1 cellular context compared by ENCODE assay signal in the genomic region with DNA sequence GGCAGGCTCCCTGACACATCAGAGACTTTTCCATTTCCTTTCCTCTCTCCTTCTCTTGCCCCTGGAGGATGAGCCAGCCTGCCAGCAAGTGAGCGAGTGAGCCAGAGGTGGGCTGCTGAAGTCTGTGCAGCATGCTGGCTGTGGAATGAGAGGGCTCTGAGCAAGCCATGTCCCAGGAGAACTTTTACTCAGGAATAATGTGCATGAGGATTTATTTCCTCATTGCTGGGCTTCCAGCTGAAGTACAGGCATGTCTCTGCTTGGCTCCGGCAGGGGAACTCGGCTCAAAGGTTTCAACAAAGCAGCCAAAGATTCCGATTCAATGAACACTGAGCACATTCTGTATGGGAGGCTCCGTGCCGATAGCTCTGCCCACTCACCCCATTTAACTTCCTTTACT.
TF ChIP-seq lines count a peak whose summit lies in the region.

No MANE protein-coding gene starts in this region.

TF ChIP-seq in GM23338, 12 proteins besides CTCF, POLR2A, EP300 and RAD21 (continued from another document):
- TF ChIP-seq, protein P1, sequence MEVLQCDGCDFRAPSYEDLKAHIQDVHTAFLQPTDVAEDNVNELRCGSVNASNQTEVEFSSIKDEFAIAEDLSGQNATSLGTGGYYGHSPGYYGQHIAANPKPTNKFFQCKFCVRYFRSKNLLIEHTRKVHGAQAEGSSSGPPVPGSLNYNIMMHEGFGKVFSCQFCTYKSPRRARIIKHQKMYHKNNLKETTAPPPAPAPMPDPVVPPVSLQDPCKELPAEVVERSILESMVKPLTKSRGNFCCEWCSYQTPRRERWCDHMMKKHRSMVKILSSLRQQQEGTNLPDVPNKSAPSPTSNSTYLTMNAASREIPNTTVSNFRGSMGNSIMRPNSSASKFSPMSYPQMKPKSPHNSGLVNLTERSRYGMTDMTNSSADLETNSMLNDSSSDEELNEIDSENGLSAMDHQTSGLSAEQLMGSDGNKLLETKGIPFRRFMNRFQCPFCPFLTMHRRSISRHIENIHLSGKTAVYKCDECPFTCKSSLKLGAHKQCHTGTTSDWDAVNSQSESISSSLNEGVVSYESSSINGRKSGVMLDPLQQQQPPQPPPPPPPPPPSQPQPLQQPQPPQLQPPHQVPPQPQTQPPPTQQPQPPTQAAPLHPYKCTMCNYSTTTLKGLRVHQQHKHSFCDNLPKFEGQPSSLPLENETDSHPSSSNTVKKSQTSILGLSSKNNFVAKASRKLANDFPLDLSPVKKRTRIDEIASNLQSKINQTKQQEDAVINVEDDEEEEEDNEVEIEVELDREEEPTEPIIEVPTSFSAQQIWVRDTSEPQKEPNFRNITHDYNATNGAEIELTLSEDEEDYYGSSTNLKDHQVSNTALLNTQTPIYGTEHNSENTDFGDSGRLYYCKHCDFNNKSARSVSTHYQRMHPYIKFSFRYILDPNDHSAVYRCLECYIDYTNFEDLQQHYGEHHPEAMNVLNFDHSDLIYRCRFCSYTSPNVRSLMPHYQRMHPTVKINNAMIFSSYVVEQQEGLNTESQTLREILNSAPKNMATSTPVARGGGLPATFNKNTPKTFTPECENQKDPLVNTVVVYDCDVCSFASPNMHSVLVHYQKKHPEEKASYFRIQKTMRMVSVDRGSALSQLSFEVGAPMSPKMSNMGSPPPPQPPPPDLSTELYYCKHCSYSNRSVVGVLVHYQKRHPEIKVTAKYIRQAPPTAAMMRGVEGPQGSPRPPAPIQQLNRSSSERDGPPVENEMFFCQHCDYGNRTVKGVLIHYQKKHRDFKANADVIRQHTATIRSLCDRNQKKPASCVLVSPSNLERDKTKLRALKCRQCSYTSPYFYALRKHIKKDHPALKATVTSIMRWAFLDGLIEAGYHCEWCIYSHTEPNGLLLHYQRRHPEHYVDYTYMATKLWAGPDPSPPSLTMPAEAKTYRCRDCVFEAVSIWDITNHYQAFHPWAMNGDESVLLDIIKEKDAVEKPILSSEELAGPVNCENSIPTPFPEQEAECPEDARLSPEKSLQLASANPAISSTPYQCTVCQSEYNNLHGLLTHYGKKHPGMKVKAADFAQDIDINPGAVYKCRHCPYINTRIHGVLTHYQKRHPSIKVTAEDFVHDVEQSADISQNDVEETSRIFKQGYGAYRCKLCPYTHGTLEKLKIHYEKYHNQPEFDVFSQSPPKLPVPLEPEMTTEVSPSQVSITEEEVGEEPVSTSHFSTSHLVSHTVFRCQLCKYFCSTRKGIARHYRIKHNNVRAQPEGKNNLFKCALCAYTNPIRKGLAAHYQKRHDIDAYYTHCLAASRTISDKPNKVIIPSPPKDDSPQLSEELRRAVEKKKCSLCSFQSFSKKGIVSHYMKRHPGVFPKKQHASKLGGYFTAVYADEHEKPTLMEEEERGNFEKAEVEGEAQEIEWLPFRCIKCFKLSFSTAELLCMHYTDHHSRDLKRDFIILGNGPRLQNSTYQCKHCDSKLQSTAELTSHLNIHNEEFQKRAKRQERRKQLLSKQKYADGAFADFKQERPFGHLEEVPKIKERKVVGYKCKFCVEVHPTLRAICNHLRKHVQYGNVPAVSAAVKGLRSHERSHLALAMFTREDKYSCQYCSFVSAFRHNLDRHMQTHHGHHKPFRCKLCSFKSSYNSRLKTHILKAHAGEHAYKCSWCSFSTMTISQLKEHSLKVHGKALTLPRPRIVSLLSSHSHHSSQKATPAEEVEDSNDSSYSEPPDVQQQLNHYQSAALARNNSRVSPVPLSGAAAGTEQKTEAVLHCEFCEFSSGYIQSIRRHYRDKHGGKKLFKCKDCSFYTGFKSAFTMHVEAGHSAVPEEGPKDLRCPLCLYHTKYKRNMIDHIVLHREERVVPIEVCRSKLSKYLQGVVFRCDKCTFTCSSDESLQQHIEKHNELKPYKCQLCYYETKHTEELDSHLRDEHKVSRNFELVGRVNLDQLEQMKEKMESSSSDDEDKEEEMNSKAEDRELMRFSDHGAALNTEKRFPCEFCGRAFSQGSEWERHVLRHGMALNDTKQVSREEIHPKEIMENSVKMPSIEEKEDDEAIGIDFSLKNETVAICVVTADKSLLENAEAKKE (CRISPR knock-in tag; IDR thresholded peaks at IDR 0.05), result no peak
- TF ChIP-seq, protein P2, sequence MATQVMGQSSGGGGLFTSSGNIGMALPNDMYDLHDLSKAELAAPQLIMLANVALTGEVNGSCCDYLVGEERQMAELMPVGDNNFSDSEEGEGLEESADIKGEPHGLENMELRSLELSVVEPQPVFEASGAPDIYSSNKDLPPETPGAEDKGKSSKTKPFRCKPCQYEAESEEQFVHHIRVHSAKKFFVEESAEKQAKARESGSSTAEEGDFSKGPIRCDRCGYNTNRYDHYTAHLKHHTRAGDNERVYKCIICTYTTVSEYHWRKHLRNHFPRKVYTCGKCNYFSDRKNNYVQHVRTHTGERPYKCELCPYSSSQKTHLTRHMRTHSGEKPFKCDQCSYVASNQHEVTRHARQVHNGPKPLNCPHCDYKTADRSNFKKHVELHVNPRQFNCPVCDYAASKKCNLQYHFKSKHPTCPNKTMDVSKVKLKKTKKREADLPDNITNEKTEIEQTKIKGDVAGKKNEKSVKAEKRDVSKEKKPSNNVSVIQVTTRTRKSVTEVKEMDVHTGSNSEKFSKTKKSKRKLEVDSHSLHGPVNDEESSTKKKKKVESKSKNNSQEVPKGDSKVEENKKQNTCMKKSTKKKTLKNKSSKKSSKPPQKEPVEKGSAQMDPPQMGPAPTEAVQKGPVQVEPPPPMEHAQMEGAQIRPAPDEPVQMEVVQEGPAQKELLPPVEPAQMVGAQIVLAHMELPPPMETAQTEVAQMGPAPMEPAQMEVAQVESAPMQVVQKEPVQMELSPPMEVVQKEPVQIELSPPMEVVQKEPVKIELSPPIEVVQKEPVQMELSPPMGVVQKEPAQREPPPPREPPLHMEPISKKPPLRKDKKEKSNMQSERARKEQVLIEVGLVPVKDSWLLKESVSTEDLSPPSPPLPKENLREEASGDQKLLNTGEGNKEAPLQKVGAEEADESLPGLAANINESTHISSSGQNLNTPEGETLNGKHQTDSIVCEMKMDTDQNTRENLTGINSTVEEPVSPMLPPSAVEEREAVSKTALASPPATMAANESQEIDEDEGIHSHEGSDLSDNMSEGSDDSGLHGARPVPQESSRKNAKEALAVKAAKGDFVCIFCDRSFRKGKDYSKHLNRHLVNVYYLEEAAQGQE (IDR thresholded peaks at IDR 0.05; ENCODE audit: unreplicated experiment), result no peak
- TF ChIP-seq STAT1 (IDR thresholded peaks at IDR 0.05; ENCODE audit: unreplicated experiment), result no peak
- TF ChIP-seq, protein P3, sequence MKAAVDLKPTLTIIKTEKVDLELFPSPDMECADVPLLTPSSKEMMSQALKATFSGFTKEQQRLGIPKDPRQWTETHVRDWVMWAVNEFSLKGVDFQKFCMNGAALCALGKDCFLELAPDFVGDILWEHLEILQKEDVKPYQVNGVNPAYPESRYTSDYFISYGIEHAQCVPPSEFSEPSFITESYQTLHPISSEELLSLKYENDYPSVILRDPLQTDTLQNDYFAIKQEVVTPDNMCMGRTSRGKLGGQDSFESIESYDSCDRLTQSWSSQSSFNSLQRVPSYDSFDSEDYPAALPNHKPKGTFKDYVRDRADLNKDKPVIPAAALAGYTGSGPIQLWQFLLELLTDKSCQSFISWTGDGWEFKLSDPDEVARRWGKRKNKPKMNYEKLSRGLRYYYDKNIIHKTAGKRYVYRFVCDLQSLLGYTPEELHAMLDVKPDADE (IDR thresholded peaks at IDR 0.05), result no peak
TF ChIP-seq in GM23338: peak in this region for 0.
